In the genomic region with DNA sequence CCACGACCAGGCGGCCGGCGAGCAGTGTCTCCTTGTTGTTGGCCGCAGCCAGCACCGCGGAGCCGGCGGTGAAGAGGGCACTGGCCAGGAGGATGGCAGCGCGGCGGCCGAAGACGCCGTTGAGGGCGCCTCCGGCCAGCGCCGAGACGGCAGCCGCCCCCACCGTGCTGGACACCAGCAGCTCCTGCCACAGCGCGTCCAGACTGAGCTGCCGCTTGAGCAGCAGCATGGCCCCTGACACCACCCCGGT, we compare ENCODE assay signal across 8 cellular contexts. TPM values are rescaled to one million over a fixed set of nuclear protein-coding genes. Genes with fewer than 3 reads are reported as not detected.
A peak's percentile ranks its signal among the peaks of the same experiment; 100 is the strongest.
DNase-seq lines count a peak whose midpoint lies in the region; ATAC-seq and TF ChIP-seq lines count a peak whose summit lies in the region.

No MANE protein-coding gene starts in this region.

- no peak for TF ChIP-seq POLR2A in sigmoid colon (IDR thresholded peaks at IDR 0.05)

- H3K4me3 Mint-ChIP-seq in activated CD8-positive, alpha-beta T cell treated with anti-CD3 and anti-CD28 coated beads for 36 hours, result peak overlapping the region; percentile 80

- H3K27ac Mint-ChIP-seq in activated CD8-positive, alpha-beta T cell treated with anti-CD3 and anti-CD28 coated beads for 36 hours, result no peak overlapping the region

- no peak for TF ChIP-seq EP300 in sigmoid colon (IDR thresholded peaks at IDR 0.05)

- H3K4me1 ChIP-seq in right atrium auricular region, result peaks cover 0 to 30% of the 10 kb centered on the region in 2 donors
- H3K4me1 ChIP-seq in sigmoid colon, result peaks cover 0 to 42% (median 34%) of the 10 kb centered on the region in 4 donors

- in situ Hi-C loops in KBM-7 (cut with MboI; ENCODE audit: low pct_unique_long_range_greater_than_20kb, low sequenced_read_pairs), result no loop called here

- no peaks in the 10 kb centered on the region for H3K9me3 Mint-ChIP-seq in activated CD8-positive, alpha-beta T cell treated with anti-CD3 and anti-CD28 coated beads for 36 hours

- H3K36me3 ChIP-seq in right atrium auricular region (no peaks in the 10 kb centered on the region), sigmoid colon (no peaks in the 10 kb centered on the region)

- intact Hi-C loops in activated CD8-positive, alpha-beta T cell treated with anti-CD3 and anti-CD28 coated beads for 36 hours (cut with micrococcal nuclease), result no loop called here
- intact Hi-C loops in sigmoid colon (cut with DNase I), result loop anchor here (5.0 to 10.0 kb wide), 3 partner anchors 53 to 660 kb away; a partner anchor contains a TSS

- H3K9me3 ChIP-seq in right atrium auricular region, result no peaks in the 10 kb centered on the region
- no peaks in the 10 kb centered on the region for H3K9me3 ChIP-seq in sigmoid colon

- H3K4me3 ChIP-seq in right atrium auricular region (peak overlapping the region; percentile 94 to 99), sigmoid colon (peak overlapping the region; percentile 80 to 100 (median 94))

- peaks cover 40% of the 10 kb centered on the region for H3K4me1 Mint-ChIP-seq in activated CD8-positive, alpha-beta T cell treated with anti-CD3 and anti-CD28 coated beads for 36 hours (ENCODE audit: low read depth)

- CTCF ChIA-PET in activated CD8-positive, alpha-beta T cell treated with anti-CD3 and anti-CD28 coated beads for 36 hours (lab: Charles Lee), result interaction anchor here (0.7 to 8.2 kb wide), 5 partner anchors 9 to 114 kb away, joined by 3 to 83 read pairs (median 13); no protein-coding TSS in a partner anchor

- POLR2A ChIA-PET in activated CD8-positive, alpha-beta T cell treated with anti-CD3 and anti-CD28 coated beads for 36 hours (lab: Charles Lee), result interaction anchor here (1.0 kb wide), 1 partner anchor 10 kb away, joined by 3 read pairs; no protein-coding TSS in a partner anchor

- H3K36me3 Mint-ChIP-seq in activated CD8-positive, alpha-beta T cell treated with anti-CD3 and anti-CD28 coated beads for 36 hours (ENCODE audit: low read depth), result peaks cover 3% of the 10 kb centered on the region

- H3K27ac ChIP-seq in right atrium auricular region (peak overlapping the region; percentile 87), sigmoid colon (peak overlapping the region; percentile 83 to 95 (median 91))

- H3K27me3 ChIP-seq in right atrium auricular region (no peaks in the 10 kb centered on the region), sigmoid colon (no peaks in the 10 kb centered on the region)

- ATAC-seq in GM18909 (IDR thresholded peaks at IDR 0.05; ENCODE audit: poor library complexity, unreplicated experiment) (peak; percentile 50), HG03064 (IDR thresholded peaks at IDR 0.05; ENCODE audit: low read depth, unreplicated experiment) (peak; percentile 50)
- ATAC-seq in activated CD8-positive, alpha-beta T cell treated with anti-CD3 and anti-CD28 coated beads for 36 hours, result peak; percentile 6

- DNase-seq in activated CD8-positive, alpha-beta T cell treated with anti-CD3 and anti-CD28 coated beads for 36 hours, result no peak
- peak; percentile 63 for DNase-seq in right atrium auricular region (ENCODE audit: low spot score)
- peak; percentile 77 for DNase-seq in sigmoid colon
- DNase-seq in KBM-7, result no peak
- no peak for DNase-seq in NCI-H2081 (lab: John Stamatoyannopoulos, UW)
- no peak for DNase-seq in DMS53 treated with DMSO at 0.1 percent for 48 hours (lab: John Stamatoyannopoulos, UW; ENCODE audit: unreplicated experiment)

- WGBS in sigmoid colon, 2 donors, result 0% methylated on average over 26 of the region's 26 CpGs

- H3K27me3 Mint-ChIP-seq in activated CD8-positive, alpha-beta T cell treated with anti-CD3 and anti-CD28 coated beads for 36 hours, result peaks cover 4% of the 10 kb centered on the region

- no peak for TF ChIP-seq CTCF in activated CD8-positive, alpha-beta T cell treated with anti-CD3 and anti-CD28 coated beads for 36 hours (IDR thresholded peaks at IDR 0.05)
- TF ChIP-seq CTCF in right atrium auricular region (IDR thresholded peaks at IDR 0.05), result no peak
- no peak for TF ChIP-seq CTCF in sigmoid colon (IDR thresholded peaks at IDR 0.05)

RNA-seq across cellular contexts. Expression of a gene that starts 0.7 kb away (rescaled TPM):
- 1 to 10 TPM; 9.0 to 9.3 TPM for total RNA-seq in activated CD8-positive, alpha-beta T cell treated with anti-CD3 and anti-CD28 coated beads for 36 hours
- total RNA-seq in right atrium auricular region (10 to 100 TPM in 1 of 2 donors, 1 to 10 TPM in 1; 8.8 to 14.6 TPM), sigmoid colon (10 to 100 TPM; 20.2 to 32.3 (median 29.7) TPM)
- 1 to 10 TPM; 1.8 to 5.6 (median 2.8) TPM for polyA plus RNA-seq in sigmoid colon

Comparison
In these comparisons a context has a peak if more than half of its experiments do, and no peak if none do; other contexts are left out.
1. DNase-seq: peak in right atrium auricular region (single experiment) and sigmoid colon (single experiment); none in activated CD8-positive, alpha-beta T cell treated with anti-CD3 and anti-CD28 coated beads for 36 hours (single experiment), KBM-7 (single experiment), NCI-H2081 (0 of 2) and DMS53 treated with DMSO at 0.1 percent for 48 hours (single experiment).
2. Peak in every context shown above with its lines, with median percentiles within 50 percentile points of each other: ATAC-seq.